ENCODE assay signal across 9 cellular contexts in genomic region chr7:153581415-153581814, GRCh38.
"Had no signal": no experiment of that assay in that cellular context is flagged by ENCODE, and none has a peak within 500 bp of the region (broad histone marks: within the 10 kb centered on the region; RNA-seq: fewer than 3 reads in every experiment).

No MANE protein-coding gene starts in this region.

- H3K4me1 ChIP-seq: HAP-1 had no signal

- H3K36me3 ChIP-seq: HAP-1 had no signal

- H3K4me3 ChIP-seq: GM23248, HAP-1 had no signal

- H3K4me3 Mint-ChIP-seq: HFFc6, IgD-negative memory B cell had no signal

- ATAC-seq: HCT116, HepG2 had no signal

- H3K9me3 ChIP-seq: HAP-1 had no signal

- H3K27ac ChIP-seq: GM23248, HL-60 had no signal

- H3K27me3 Mint-ChIP-seq: IgD-negative memory B cell had no signal

- H3K4me1 Mint-ChIP-seq: IgD-negative memory B cell had no signal

- H3K27ac Mint-ChIP-seq: HFFc6, IgD-negative memory B cell had no signal

- DNase-seq: GM23248, GOT3, H7, HFFc6 had no signal

- H3K36me3 Mint-ChIP-seq: IgD-negative memory B cell had no signal
